18 cellular contexts compared by ENCODE assay signal in genomic region chr9:133379153-133380086, GRCh38. TPM values are rescaled to one million over a fixed set of nuclear protein-coding genes. Genes with fewer than 3 reads are reported as not detected.
A peak's percentile ranks its signal among the peaks of the same experiment; 100 is the strongest.
DNase-seq lines count a peak whose midpoint lies in the region; ATAC-seq, FAIRE-seq and TF ChIP-seq lines count a peak whose summit lies in the region.
"Had no signal": no experiment of that assay in that cellular context is flagged by ENCODE, and none has a peak within 500 bp of the region (broad histone marks: within the 10 kb centered on the region; RNA-seq: fewer than 3 reads in every experiment).

No MANE protein-coding gene starts in this region.

- H3K36me3 ChIP-seq in astrocyte (ENCODE audit: insufficient read depth, low read length) (no peaks in the 10 kb centered on the region), colonic mucosa (no peaks in the 10 kb centered on the region)
- H3K36me3 ChIP-seq: BLaER1 treated with 17β-estradiol and CSF1 and Interleukin-3, amounts not matched to agents 10 nM and 100 nM; Peyer's patch had no signal

- H2AFZ ChIP-seq in astrocyte (ENCODE audit: low read depth, low read length): peak overlapping the region; percentile 33

- no peak overlapping the region for H3K4me3 Mint-ChIP-seq in astrocyte (ENCODE audit: unreplicated experiment)
- H3K4me3 Mint-ChIP-seq: H9 had no signal

- H3K27me3 ChIP-seq in astrocyte (ENCODE audit: insufficient read depth, low read length) (no peaks in the 10 kb centered on the region), colonic mucosa (no peaks in the 10 kb centered on the region)
- H3K27me3 ChIP-seq: BLaER1 treated with 17β-estradiol and CSF1 and Interleukin-3, amounts not matched to agents 10 nM and 100 nM; Peyer's patch had no signal

- no peak for FAIRE-seq in astrocyte (lab: Jason Lieb, UNC)
- FAIRE-seq: GM18507 had no signal

- H3K9me3 ChIP-seq in astrocyte (ENCODE audit: insufficient read depth, low read depth, low read length): peaks cover 5% of the 10 kb centered on the region
- H3K9me3 ChIP-seq in colonic mucosa: no peaks in the 10 kb centered on the region
- H3K9me3 ChIP-seq: Peyer's patch had no signal

- H3K9me3 Mint-ChIP-seq in astrocyte (ENCODE audit: unreplicated experiment): peaks cover 1% of the 10 kb centered on the region

- H3K9ac ChIP-seq in astrocyte (ENCODE audit: low read length): no peak overlapping the region
- H3K9ac ChIP-seq in colonic mucosa (ENCODE audit: low read depth in 2 of 2, low read length in 2 of 2): no peak overlapping the region
- H3K9ac ChIP-seq: BLaER1 treated with 17β-estradiol and CSF1 and Interleukin-3, amounts not matched to agents 10 nM and 100 nM had no signal

- H3K27ac ChIP-seq in astrocyte (ENCODE audit: low read depth, low read length) (no peak overlapping the region), colonic mucosa (no peak overlapping the region)
- H3K27ac ChIP-seq: BLaER1 treated with 17β-estradiol and CSF1 and Interleukin-3, amounts not matched to agents 10 nM and 100 nM; Peyer's patch had no signal

- H3K4me1 Mint-ChIP-seq in astrocyte (ENCODE audit: low read depth, unreplicated experiment): peaks cover 1% of the 10 kb centered on the region

- H3K27me3 Mint-ChIP-seq in astrocyte (ENCODE audit: low read depth, unreplicated experiment): no peaks in the 10 kb centered on the region

- H3K36me3 Mint-ChIP-seq in astrocyte (ENCODE audit: low read depth, unreplicated experiment): no peaks in the 10 kb centered on the region

- H3K4me1 ChIP-seq in astrocyte (ENCODE audit: insufficient read depth, low read length) (peaks cover 4% of the 10 kb centered on the region), colonic mucosa (peaks cover 2% of the 10 kb centered on the region)

- no peak overlapping the region for H3K4me3 ChIP-seq in astrocyte (ENCODE audit: insufficient read depth, low read depth, low read length)
- no peak overlapping the region for H3K4me3 ChIP-seq in colonic mucosa
- H3K4me3 ChIP-seq: BLaER1 treated with 17β-estradiol and CSF1 and Interleukin-3, amounts not matched to agents 10 nM and 100 nM; Peyer's patch had no signal

- TF ChIP-seq CTCF in astrocyte (IDR thresholded peaks at IDR 0.05; ENCODE audit: insufficient read depth, low read depth, low read length): no peak
- TF ChIP-seq CTCF in colonic mucosa (IDR thresholded peaks at IDR 0.05): no peak

- peaks cover 15% of the 10 kb centered on the region for H3K79me2 ChIP-seq in astrocyte (ENCODE audit: insufficient read depth, low read length)

- H3K27ac Mint-ChIP-seq in astrocyte (ENCODE audit: unreplicated experiment): no peak overlapping the region
- H3K27ac Mint-ChIP-seq: H9 had no signal

- DNase-seq in Ammon's horn (ENCODE audit: low spot score): peak; percentile 51
- DNase-seq in astrocyte (ENCODE audit: low read depth): no peak
- DNase-seq in head of caudate nucleus: peak; percentile 50 to 92 (median 77)
- DNase-seq in nucleus accumbens (lab: John Stamatoyannopoulos, UW): peak in 49 of 56 donors; percentile 9 to 83 (median 48)
- DNase-seq in NCI-H2029 (lab: John Stamatoyannopoulos, UW): no peak
- no peak for DNase-seq in NCI-H2029 treated with DMSO at 0.1 percent for 48 hours (lab: John Stamatoyannopoulos, UW)
- DNase-seq in colonic mucosa: no peak
- DNase-seq: 8988T, DMS53, H9, IMR-90, NCI-H1417 treated with DMSO at 0.1 percent for 48 hours, NCI-H2081, NCI-H524, Peyer's patch had no signal

- H3K4me2 ChIP-seq in astrocyte (ENCODE audit: low read length): no peak overlapping the region
- H3K4me2 ChIP-seq: BLaER1 treated with 17β-estradiol and CSF1 and Interleukin-3, amounts not matched to agents 10 nM and 100 nM had no signal

- intact Hi-C loops in head of caudate nucleus (cut with DNase I) (loop anchor here (5.0 kb wide), 1 partner anchor 758 kb away; the partner anchor contains the start of gene WDR5), colonic mucosa (cut with DNase I) (no loop called here)

- peaks cover 9% of the 10 kb centered on the region for H4K20me1 ChIP-seq in astrocyte (ENCODE audit: insufficient read depth, low read length)

- ATAC-seq in HG03196 (IDR thresholded peaks at IDR 0.05; ENCODE audit: unreplicated experiment): no peak

RNA-seq across cellular contexts. Expression of gene STKLD1, which starts 3.3 kb away (rescaled TPM):
- total RNA-seq in astrocyte (0.58 and 0.82 TPM in 2 replicates), colonic mucosa (under 1 TPM in 1 of 2 donors, not detected in 1; 0.45 TPM)

RNA-seq across cellular contexts. Expression of gene SURF4, which starts 3.6 kb away (rescaled TPM):
- total RNA-seq in astrocyte (338 and 374 TPM in 2 replicates), colonic mucosa (100 to 1,000 TPM; 176 to 267 TPM)

RNA-seq across cellular contexts. Expression of gene SURF2, which starts 23.1 kb away (rescaled TPM):
- total RNA-seq in astrocyte: 18.8 and 20.0 TPM in 2 replicates
- total RNA-seq in colonic mucosa: 10 to 100 TPM in 1 of 2 donors, 1 to 10 TPM in 1; 9.4 to 18.7 TPM

RNA-seq across cellular contexts. Expression of gene SURF1, which starts 23.1 kb away (rescaled TPM):
- total RNA-seq in astrocyte (35.7 and 35.9 TPM in 2 replicates), colonic mucosa (10 to 100 TPM; 63.3 to 66.7 TPM)

RNA-seq across cellular contexts. Expression of gene RPL7A, which starts 31.4 kb away (rescaled TPM):
- total RNA-seq in astrocyte (1,213 and 1,364 TPM in 2 replicates), colonic mucosa (1,000 to 10,000 TPM; 1,628 to 2,136 TPM)

Comparison
In these comparisons a context has a peak if more than half of its experiments do, and no peak if none do; other contexts are left out.
1. DNase-seq: peak in Ammon's horn (single experiment), head of caudate nucleus (42 of 42) and nucleus accumbens (49 of 56); none in astrocyte (single experiment), NCI-H2029 (single experiment), NCI-H2029 treated with DMSO at 0.1 percent for 48 hours (single experiment) and colonic mucosa (single experiment).